ENCODE assay signal across 1 cellular context in the genomic region with DNA sequence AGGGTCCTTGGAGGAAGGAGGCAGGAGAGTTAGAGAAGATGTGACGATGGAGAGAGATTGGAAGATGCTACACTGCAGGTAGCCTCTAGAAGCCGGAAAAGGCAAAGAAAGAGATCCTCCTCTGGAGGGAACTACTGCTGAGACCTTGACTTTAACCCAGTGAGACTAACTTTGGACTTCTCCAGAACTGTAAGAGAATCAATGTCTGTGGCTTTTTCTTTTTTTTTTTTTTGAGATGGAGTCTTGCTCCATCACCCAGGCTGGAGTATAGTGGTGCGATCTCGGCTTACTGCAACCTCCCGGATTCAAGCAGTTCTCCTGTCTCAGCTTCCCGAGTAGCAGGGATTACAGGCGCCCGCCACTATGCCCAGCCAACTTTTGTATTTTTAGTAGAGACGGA.
TF ChIP-seq lines count a peak whose summit lies in the region.

No MANE protein-coding gene starts in this region.

TF ChIP-seq in HEK293, 187 proteins besides CTCF, POLR2A, EP300 and RAD21 (continued from another document):
- TF ChIP-seq, protein P1, sequence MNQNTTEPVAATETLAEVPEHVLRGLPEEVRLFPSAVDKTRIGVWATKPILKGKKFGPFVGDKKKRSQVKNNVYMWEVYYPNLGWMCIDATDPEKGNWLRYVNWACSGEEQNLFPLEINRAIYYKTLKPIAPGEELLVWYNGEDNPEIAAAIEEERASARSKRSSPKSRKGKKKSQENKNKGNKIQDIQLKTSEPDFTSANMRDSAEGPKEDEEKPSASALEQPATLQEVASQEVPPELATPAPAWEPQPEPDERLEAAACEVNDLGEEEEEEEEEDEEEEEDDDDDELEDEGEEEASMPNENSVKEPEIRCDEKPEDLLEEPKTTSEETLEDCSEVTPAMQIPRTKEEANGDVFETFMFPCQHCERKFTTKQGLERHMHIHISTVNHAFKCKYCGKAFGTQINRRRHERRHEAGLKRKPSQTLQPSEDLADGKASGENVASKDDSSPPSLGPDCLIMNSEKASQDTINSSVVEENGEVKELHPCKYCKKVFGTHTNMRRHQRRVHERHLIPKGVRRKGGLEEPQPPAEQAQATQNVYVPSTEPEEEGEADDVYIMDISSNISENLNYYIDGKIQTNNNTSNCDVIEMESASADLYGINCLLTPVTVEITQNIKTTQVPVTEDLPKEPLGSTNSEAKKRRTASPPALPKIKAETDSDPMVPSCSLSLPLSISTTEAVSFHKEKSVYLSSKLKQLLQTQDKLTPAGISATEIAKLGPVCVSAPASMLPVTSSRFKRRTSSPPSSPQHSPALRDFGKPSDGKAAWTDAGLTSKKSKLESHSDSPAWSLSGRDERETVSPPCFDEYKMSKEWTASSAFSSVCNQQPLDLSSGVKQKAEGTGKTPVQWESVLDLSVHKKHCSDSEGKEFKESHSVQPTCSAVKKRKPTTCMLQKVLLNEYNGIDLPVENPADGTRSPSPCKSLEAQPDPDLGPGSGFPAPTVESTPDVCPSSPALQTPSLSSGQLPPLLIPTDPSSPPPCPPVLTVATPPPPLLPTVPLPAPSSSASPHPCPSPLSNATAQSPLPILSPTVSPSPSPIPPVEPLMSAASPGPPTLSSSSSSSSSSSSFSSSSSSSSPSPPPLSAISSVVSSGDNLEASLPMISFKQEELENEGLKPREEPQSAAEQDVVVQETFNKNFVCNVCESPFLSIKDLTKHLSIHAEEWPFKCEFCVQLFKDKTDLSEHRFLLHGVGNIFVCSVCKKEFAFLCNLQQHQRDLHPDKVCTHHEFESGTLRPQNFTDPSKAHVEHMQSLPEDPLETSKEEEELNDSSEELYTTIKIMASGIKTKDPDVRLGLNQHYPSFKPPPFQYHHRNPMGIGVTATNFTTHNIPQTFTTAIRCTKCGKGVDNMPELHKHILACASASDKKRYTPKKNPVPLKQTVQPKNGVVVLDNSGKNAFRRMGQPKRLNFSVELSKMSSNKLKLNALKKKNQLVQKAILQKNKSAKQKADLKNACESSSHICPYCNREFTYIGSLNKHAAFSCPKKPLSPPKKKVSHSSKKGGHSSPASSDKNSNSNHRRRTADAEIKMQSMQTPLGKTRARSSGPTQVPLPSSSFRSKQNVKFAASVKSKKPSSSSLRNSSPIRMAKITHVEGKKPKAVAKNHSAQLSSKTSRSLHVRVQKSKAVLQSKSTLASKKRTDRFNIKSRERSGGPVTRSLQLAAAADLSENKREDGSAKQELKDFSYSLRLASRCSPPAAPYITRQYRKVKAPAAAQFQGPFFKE (tag by site-specific recombination; IDR thresholded peaks at IDR 0.05; ENCODE audit: borderline replicate concordance) = no peak
- TF ChIP-seq, protein P2, sequence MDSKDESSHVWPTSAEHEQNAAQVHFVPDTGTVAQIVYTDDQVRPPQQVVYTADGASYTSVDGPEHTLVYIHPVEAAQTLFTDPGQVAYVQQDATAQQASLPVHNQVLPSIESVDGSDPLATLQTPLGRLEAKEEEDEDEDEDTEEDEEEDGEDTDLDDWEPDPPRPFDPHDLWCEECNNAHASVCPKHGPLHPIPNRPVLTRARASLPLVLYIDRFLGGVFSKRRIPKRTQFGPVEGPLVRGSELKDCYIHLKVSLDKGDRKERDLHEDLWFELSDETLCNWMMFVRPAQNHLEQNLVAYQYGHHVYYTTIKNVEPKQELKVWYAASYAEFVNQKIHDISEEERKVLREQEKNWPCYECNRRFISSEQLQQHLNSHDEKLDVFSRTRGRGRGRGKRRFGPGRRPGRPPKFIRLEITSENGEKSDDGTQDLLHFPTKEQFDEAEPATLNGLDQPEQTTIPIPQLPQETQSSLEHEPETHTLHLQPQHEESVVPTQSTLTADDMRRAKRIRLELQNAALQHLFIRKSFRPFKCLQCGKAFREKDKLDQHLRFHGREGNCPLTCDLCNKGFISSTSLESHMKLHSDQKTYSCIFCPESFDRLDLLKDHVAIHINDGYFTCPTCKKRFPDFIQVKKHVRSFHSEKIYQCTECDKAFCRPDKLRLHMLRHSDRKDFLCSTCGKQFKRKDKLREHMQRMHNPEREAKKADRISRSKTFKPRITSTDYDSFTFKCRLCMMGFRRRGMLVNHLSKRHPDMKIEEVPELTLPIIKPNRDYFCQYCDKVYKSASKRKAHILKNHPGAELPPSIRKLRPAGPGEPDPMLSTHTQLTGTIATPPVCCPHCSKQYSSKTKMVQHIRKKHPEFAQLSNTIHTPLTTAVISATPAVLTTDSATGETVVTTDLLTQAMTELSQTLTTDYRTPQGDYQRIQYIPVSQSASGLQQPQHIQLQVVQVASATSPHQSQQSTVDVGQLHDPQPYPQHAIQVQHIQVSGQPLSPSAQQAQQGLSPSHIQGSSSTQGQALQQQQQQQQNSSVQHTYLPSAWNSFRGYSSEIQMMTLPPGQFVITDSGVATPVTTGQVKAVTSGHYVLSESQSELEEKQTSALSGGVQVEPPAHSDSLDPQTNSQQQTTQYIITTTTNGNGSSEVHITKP (tag by site-specific recombination; IDR thresholded peaks at IDR 0.05) = peak; percentile 72
- no peak for TF ChIP-seq ZNF302 (tag by site-specific recombination; IDR thresholded peaks at IDR 0.05; ENCODE audit: low read depth)
